ENCODE assay signal across 1 cellular context in the genomic region with DNA sequence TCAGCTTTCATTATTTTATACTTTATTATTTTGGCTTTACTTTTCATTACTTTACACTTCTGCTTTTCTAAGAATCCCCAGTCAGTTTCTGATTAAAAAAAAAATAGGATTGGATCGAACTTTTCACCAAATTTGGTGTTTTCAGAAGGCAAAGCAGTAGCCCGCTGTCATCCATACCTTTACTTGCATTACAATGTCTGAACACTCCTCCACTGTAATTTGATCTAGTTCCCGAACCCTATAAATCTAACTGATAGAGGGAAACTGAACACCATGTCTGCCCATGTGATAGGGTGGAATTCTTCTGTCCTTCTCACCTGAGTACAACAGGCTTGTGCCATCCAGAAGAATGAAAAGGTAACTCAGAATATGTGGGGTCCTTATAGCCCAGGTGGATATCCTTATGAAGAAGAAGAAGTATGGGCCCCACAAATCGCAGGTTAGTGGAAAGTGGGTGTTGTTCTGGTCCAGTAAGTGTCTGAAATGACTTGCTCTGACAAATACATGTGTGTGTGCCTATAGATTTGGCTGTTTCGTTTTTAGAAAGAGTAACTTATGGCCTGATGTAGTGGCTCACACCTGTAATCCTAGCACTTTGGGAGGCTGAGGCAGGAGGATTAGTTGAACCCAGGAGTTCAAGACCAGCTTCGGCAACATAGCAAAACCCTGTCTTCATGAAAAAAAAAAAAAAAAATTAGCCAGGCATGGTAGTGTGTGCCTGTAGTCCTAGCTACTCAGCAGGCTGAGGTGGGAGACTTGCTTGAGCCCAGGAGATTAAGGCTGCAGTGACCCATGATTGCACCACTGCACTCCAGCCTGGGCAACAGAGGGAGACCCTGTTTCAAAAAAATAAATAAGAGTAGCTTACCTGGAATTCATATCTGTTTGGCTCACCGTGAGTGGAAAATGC.
TF ChIP-seq lines count a peak whose summit lies in the region.

No MANE protein-coding gene starts in this region.

TF ChIP-seq in K562, 482 proteins besides CTCF, POLR2A, EP300 and RAD21 (continued from another document and continues in another):
- TF ChIP-seq PRDM10 (IDR thresholded peaks at IDR 0.05; ENCODE audit: partially characterized antibody) = peak; percentile 12
- TF ChIP-seq SRF (CRISPR knock-in tag; IDR thresholded peaks at IDR 0.05) = 0 out of 4 replicates have a peak, but pooled peaks of 1 of the 2 experiments have one; percentile 63
- TF ChIP-seq, protein P1, sequence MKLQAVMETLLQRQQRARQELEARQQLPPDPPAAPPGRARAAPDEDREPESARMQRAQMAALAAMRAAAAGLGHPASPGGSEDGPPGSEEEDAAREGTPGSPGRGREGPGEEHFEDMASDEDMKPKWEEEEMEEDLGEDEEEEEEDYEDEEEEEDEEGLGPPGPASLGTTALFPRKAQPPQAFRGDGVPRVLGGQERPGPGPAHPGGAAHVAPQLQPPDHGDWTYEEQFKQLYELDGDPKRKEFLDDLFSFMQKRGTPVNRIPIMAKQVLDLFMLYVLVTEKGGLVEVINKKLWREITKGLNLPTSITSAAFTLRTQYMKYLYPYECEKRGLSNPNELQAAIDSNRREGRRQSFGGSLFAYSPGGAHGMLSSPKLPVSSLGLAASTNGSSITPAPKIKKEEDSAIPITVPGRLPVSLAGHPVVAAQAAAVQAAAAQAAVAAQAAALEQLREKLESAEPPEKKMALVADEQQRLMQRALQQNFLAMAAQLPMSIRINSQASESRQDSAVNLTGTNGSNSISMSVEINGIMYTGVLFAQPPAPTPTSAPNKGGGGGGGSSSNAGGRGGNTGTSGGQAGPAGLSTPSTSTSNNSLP (IDR thresholded peaks at IDR 0.05; ENCODE audit: borderline replicate concordance, low read depth, low read length) = 0 out of 2 replicates have a peak, but pooled peaks have one; percentile 45
- TF ChIP-seq PREB (CRISPR knock-in tag; IDR thresholded peaks at IDR 0.05) = no peak
- peak; percentile 9 for TF ChIP-seq RBM25 (IDR thresholded peaks at IDR 0.05; ENCODE audit: low read depth, low read length, severe bottlenecking)
- TF ChIP-seq, protein P2, sequence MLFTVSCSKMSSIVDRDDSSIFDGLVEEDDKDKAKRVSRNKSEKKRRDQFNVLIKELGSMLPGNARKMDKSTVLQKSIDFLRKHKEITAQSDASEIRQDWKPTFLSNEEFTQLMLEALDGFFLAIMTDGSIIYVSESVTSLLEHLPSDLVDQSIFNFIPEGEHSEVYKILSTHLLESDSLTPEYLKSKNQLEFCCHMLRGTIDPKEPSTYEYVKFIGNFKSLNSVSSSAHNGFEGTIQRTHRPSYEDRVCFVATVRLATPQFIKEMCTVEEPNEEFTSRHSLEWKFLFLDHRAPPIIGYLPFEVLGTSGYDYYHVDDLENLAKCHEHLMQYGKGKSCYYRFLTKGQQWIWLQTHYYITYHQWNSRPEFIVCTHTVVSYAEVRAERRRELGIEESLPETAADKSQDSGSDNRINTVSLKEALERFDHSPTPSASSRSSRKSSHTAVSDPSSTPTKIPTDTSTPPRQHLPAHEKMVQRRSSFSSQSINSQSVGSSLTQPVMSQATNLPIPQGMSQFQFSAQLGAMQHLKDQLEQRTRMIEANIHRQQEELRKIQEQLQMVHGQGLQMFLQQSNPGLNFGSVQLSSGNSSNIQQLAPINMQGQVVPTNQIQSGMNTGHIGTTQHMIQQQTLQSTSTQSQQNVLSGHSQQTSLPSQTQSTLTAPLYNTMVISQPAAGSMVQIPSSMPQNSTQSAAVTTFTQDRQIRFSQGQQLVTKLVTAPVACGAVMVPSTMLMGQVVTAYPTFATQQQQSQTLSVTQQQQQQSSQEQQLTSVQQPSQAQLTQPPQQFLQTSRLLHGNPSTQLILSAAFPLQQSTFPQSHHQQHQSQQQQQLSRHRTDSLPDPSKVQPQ (CRISPR knock-in tag; IDR thresholded peaks at IDR 0.05; ENCODE audit: borderline replicate concordance) = no peak
- TF ChIP-seq GABPB1 (CRISPR knock-in tag; IDR thresholded peaks at IDR 0.05) = no peak
- peak; percentile 27; the same call in 1 of the 2 replicates for TF ChIP-seq SMARCA4 (IDR thresholded peaks at IDR 0.05)
- no peak for TF ChIP-seq PHB (CRISPR knock-in tag; IDR thresholded peaks at IDR 0.05)
- TF ChIP-seq MCM2 (IDR thresholded peaks at IDR 0.05; ENCODE audit: low read depth) = no peak
- TF ChIP-seq TSHZ1 (CRISPR knock-in tag; IDR thresholded peaks at IDR 0.05) = no peak
- TF ChIP-seq SMARCC2 (IDR thresholded peaks at IDR 0.05; ENCODE audit: low read depth) = no peak
- TF ChIP-seq HDAC3 (IDR thresholded peaks at IDR 0.05; ENCODE audit: borderline replicate concordance, partially characterized antibody) = no peak
- no peak for TF ChIP-seq MECOM (CRISPR knock-in tag; IDR thresholded peaks at IDR 0.05)
- TF ChIP-seq CHCHD3 (CRISPR knock-in tag; IDR thresholded peaks at IDR 0.05) = no peak
- TF ChIP-seq NR4A1 (CRISPR knock-in tag; IDR thresholded peaks at IDR 0.05) = no peak
- TF ChIP-seq NR4A1 (tag; IDR thresholded peaks at IDR 0.05) = no peak
- TF ChIP-seq TCF15 (CRISPR knock-in tag; IDR thresholded peaks at IDR 0.05) = no peak
- no peak for TF ChIP-seq PYGO2 (tag; IDR thresholded peaks at IDR 0.05)
- TF ChIP-seq ZNF644 (tag; IDR thresholded peaks at IDR 0.05; ENCODE audit: low read depth) = no peak
- peak; percentile 30; the same call in 1 of the 2 replicates for TF ChIP-seq SP1 (CRISPR knock-in tag; IDR thresholded peaks at IDR 0.05)
- no peak for TF ChIP-seq COPS2 (conservative IDR thresholded peaks at IDR 0.05)
- TF ChIP-seq, protein P3, sequence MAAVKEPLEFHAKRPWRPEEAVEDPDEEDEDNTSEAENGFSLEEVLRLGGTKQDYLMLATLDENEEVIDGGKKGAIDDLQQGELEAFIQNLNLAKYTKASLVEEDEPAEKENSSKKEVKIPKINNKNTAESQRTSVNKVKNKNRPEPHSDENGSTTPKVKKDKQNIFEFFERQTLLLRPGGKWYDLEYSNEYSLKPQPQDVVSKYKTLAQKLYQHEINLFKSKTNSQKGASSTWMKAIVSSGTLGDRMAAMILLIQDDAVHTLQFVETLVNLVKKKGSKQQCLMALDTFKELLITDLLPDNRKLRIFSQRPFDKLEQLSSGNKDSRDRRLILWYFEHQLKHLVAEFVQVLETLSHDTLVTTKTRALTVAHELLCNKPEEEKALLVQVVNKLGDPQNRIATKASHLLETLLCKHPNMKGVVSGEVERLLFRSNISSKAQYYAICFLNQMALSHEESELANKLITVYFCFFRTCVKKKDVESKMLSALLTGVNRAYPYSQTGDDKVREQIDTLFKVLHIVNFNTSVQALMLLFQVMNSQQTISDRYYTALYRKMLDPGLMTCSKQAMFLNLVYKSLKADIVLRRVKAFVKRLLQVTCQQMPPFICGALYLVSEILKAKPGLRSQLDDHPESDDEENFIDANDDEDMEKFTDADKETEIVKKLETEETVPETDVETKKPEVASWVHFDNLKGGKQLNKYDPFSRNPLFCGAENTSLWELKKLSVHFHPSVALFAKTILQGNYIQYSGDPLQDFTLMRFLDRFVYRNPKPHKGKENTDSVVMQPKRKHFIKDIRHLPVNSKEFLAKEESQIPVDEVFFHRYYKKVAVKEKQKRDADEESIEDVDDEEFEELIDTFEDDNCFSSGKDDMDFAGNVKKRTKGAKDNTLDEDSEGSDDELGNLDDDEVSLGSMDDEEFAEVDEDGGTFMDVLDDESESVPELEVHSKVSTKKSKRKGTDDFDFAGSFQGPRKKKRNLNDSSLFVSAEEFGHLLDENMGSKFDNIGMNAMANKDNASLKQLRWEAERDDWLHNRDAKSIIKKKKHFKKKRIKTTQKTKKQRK (IDR thresholded peaks at IDR 0.05; ENCODE audit: borderline replicate concordance, low read depth, low read length) = no peak
- TF ChIP-seq PKNOX1 (IDR thresholded peaks at IDR 0.05) = peak; percentile 83
- peak; percentile 67; the same call in 1 of the 2 replicates for TF ChIP-seq ZEB2 (IDR thresholded peaks at IDR 0.05)
- peak; percentile 6; the same call in 1 of the 2 replicates for TF ChIP-seq ATF7 (IDR thresholded peaks at IDR 0.05)
- no peak for TF ChIP-seq ZBTB26 (CRISPR knock-in tag; IDR thresholded peaks at IDR 0.05)
- no peak for TF ChIP-seq CBX2 (IDR thresholded peaks at IDR 0.05; ENCODE audit: insufficient read depth, low read length, poor library complexity, severe bottlenecking)
- TF ChIP-seq GABPA (tag; conservative IDR thresholded peaks at IDR 0.05; ENCODE audit: low read depth) = no peak
- TF ChIP-seq, protein P4, sequence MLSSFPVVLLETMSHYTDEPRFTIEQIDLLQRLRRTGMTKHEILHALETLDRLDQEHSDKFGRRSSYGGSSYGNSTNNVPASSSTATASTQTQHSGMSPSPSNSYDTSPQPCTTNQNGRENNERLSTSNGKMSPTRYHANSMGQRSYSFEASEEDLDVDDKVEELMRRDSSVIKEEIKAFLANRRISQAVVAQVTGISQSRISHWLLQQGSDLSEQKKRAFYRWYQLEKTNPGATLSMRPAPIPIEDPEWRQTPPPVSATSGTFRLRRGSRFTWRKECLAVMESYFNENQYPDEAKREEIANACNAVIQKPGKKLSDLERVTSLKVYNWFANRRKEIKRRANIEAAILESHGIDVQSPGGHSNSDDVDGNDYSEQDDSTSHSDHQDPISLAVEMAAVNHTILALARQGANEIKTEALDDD (IDR thresholded peaks at IDR 0.05) = 0 out of 2 replicates have a peak, but pooled peaks have one; percentile 18
- no peak for TF ChIP-seq CAMTA2 (CRISPR knock-in tag; conservative IDR thresholded peaks at IDR 0.05)
- TF ChIP-seq DMBX1 (CRISPR knock-in tag; IDR thresholded peaks at IDR 0.05; ENCODE audit: borderline replicate concordance) = peak; percentile 31; the same call in 1 of the 2 replicates
- no peak for TF ChIP-seq MAFK (IDR thresholded peaks at IDR 0.05; ENCODE audit: low read length)
